17 cellular contexts compared by ENCODE assay signal in genomic region chr1:189269011-189269410, GRCh38.
A peak's percentile ranks its signal among the peaks of the same experiment; 100 is the strongest.
DNase-seq lines count a peak whose midpoint lies in the region; ATAC-seq, FAIRE-seq and TF ChIP-seq lines count a peak whose summit lies in the region.
"Had no signal": no experiment of that assay in that cellular context is flagged by ENCODE, and none has a peak within 500 bp of the region (broad histone marks: within the 10 kb centered on the region; RNA-seq: fewer than 3 reads in every experiment).

No MANE protein-coding gene starts in this region.

- DNase-seq in NCI-H2081 (lab: John Stamatoyannopoulos, UW) (peak; percentile 6 to 23), NCI-H2081 treated with DMSO at 0.1 percent for 48 hours (lab: John Stamatoyannopoulos, UW) (no peak), NB4 (ENCODE audit: low read depth) (peak; percentile 35), astrocyte of the spinal cord (ENCODE audit: low read depth, low spot score) (peak; percentile 37), lung microvascular endothelial cell (ENCODE audit: low read depth in 2 of 2) (peak; percentile 15 to 31), GM12891 (ENCODE audit: insufficient read length, low spot score) (no peak)
- no peak for DNase-seq in stimulated activated naive CD4-positive, alpha-beta T cell treated with Interleukin-2 at 50 U/mL for 16 hours (lab: John Stamatoyannopoulos, UW)
- DNase-seq: activated CD4-positive, alpha-beta T cell treated with anti-CD3 and anti-CD28 coated beads for 4 hours; activated T-cell treated with anti-CD3 and anti-CD28 coated beads, Interleukin-2, amount 50 U/mL, for 4 hours; adrenal gland; Calu3; dorsolateral prefrontal cortex; gastrocnemius medialis; NCI-H446 treated with DMSO at 0.1 percent for 48 hours; stimulated activated CD4-positive, alpha-beta T cell treated with anti-CD3 and anti-CD28 coated beads, Interleukin-2, amount 100 ng/mL, for 24 hours; upper lobe of left lung had no signal

- ATAC-seq in GM18517 (IDR thresholded peaks at IDR 0.05; ENCODE audit: unreplicated experiment) = no peak
- ATAC-seq: activated T-cell treated with anti-CD3 and anti-CD28 coated beads, Interleukin-2, amount 50 U/mL, for 4 hours; gastrocnemius medialis had no signal

- TF ChIP-seq CTCF in NB4 (IDR thresholded peaks at IDR 0.05; ENCODE audit: low read depth, low read length) (no peak), astrocyte of the spinal cord (IDR thresholded peaks at IDR 0.05; ENCODE audit: low read depth, low read length) (no peak)

- H3K4me3 ChIP-seq in NB4 (ENCODE audit: low read depth, low read length) = no peak overlapping the region
- no peak overlapping the region for H3K4me3 ChIP-seq in astrocyte of the spinal cord (ENCODE audit: low read depth, low read length)
- H3K4me3 ChIP-seq: adrenal gland, dorsolateral prefrontal cortex, gastrocnemius medialis, upper lobe of left lung had no signal

- no peak for FAIRE-seq in GM12891 (lab: Jason Lieb, UNC)

- TF ChIP-seq POLR2A in NB4 (IDR thresholded peaks at IDR 0.05; ENCODE audit: extremely low read depth, insufficient read length) (no peak), GM12891 (IDR thresholded peaks at IDR 0.05; ENCODE audit: low read depth, low read length) (no peak)

- in situ Hi-C loops in astrocyte of the spinal cord (cut with HindIII; ENCODE audit: low sequenced_read_pairs) = no loop called here

TF ChIP-seq in GM12891, 5 proteins besides CTCF, POLR2A, EP300 and RAD21:
- no peak for TF ChIP-seq SPI1 (IDR thresholded peaks at IDR 0.05; ENCODE audit: low read depth, low read length)
- TF ChIP-seq PAX5 (IDR thresholded peaks at IDR 0.05; ENCODE audit: insufficient read depth, low read length, severe bottlenecking) = no peak

Comparison
In these comparisons a context has a peak if more than half of its experiments do, and no peak if none do; other contexts are left out.
1. DNase-seq: peak in NCI-H2081 (2 of 2), NB4 (single experiment), astrocyte of the spinal cord (single experiment) and lung microvascular endothelial cell (2 of 2); none in NCI-H2081 treated with DMSO at 0.1 percent for 48 hours (single experiment), stimulated activated naive CD4-positive, alpha-beta T cell treated with Interleukin-2 at 50 U/mL for 16 hours (single experiment) and GM12891 (single experiment).